13 cellular contexts compared by ENCODE assay signal in genomic region chr20:14093652-14094051, GRCh38.
A peak's percentile ranks its signal among the peaks of the same experiment; 100 is the strongest.
DNase-seq lines count a peak whose midpoint lies in the region; ATAC-seq lines count a peak whose summit lies in the region.
"Had no signal": no experiment of that assay in that cellular context is flagged by ENCODE, and none has a peak within 500 bp of the region (broad histone marks: within the 10 kb centered on the region; RNA-seq: fewer than 3 reads in every experiment).

No MANE protein-coding gene starts in this region.

- DNase-seq in DMS79 treated with DMSO at 0.1 percent for 48 hours (lab: John Stamatoyannopoulos, UW) = peak; percentile 88
- peak; percentile 69 for DNase-seq in NCI-H1436 treated with DMSO at 0.1 percent for 48 hours (lab: John Stamatoyannopoulos, UW)
- peak; percentile 98 for DNase-seq in NCI-H69 (lab: John Stamatoyannopoulos, UW)
- DNase-seq in midbrain (lab: John Stamatoyannopoulos, UW) = peak; percentile 1
- no peak for DNase-seq in head of caudate nucleus
- DNase-seq in NCI-H446 treated with DMSO at 0.1 percent for 48 hours (lab: John Stamatoyannopoulos, UW) = no peak
- DNase-seq in cardiac septum (ENCODE audit: low spot score) = no peak
- DNase-seq: activated CD4-positive, alpha-beta T cell treated with anti-CD3 and anti-CD28 coated beads for 48 hours; activated naive CD4-positive, alpha-beta T cell treated with anti-CD3 and anti-CD28 coated beads, Interleukin-2, amount 50 U/mL, for 16 hours; foreskin keratinocyte; naive thymus-derived CD8-positive, alpha-beta T cell; NCI-H1694 treated with DMSO at 0.1 percent for 48 hours had no signal

- no peak for ATAC-seq in HG03097 (IDR thresholded peaks at IDR 0.05; ENCODE audit: low FRiP score, unreplicated experiment)
- ATAC-seq: foreskin keratinocyte; naive thymus-derived CD8-positive, alpha-beta T cell had no signal

- intact Hi-C loops in head of caudate nucleus (cut with DNase I) (no loop called here), cardiac septum (cut with DNase I) (no loop called here)

Comparison
In these comparisons a context has a peak if more than half of its experiments do, and no peak if none do; other contexts are left out.
1. DNase-seq: peak in DMS79 treated with DMSO at 0.1 percent for 48 hours (single experiment), NCI-H1436 treated with DMSO at 0.1 percent for 48 hours (single experiment), NCI-H69 (single experiment) and midbrain (single experiment); none in head of caudate nucleus (0 of 42), NCI-H446 treated with DMSO at 0.1 percent for 48 hours (single experiment) and cardiac septum (single experiment).